ENCODE assay signal across 9 cellular contexts in genomic region chr2:105373344-105373781, GRCh38. TPM values are rescaled to one million over a fixed set of nuclear protein-coding genes. Genes with fewer than 3 reads are reported as not detected.
A peak's percentile ranks its signal among the peaks of the same experiment; 100 is the strongest.
DNase-seq lines count a peak whose midpoint lies in the region; ATAC-seq lines count a peak whose summit lies in the region.
"Had no signal": no experiment of that assay in that cellular context is flagged by ENCODE, and none has a peak within 500 bp of the region (broad histone marks: within the 10 kb centered on the region; RNA-seq: fewer than 3 reads in every experiment).

No MANE protein-coding gene starts in this region.

- H3K27ac Mint-ChIP-seq in stimulated activated naive CD8-positive, alpha-beta T cell treated with anti-CD3 and anti-CD28 coated beads, Interleukin-15, amount 100 ng/mL, for 72 hours = no peak overlapping the region

- ATAC-seq in GM19397 (IDR thresholded peaks at IDR 0.05; ENCODE audit: unreplicated experiment) = peak; percentile 4
- no peak for ATAC-seq in stimulated activated naive CD8-positive, alpha-beta T cell treated with anti-CD3 and anti-CD28 coated beads, Interleukin-15, amount 100 ng/mL, for 72 hours
- no peak for ATAC-seq in GM18861 (IDR thresholded peaks at IDR 0.05; ENCODE audit: unreplicated experiment)
- ATAC-seq in HG03378 (IDR thresholded peaks at IDR 0.05; ENCODE audit: unreplicated experiment) = no peak

- H3K9me3 Mint-ChIP-seq in stimulated activated naive CD8-positive, alpha-beta T cell treated with anti-CD3 and anti-CD28 coated beads, Interleukin-15, amount 100 ng/mL, for 72 hours = no peaks in the 10 kb centered on the region

- no peaks in the 10 kb centered on the region for H3K9me3 ChIP-seq in skeletal muscle satellite cell (replicated peaks; ENCODE audit: low read length)

- peaks cover 91% of the 10 kb centered on the region for H3K36me3 ChIP-seq in skeletal muscle satellite cell (ENCODE audit: insufficient read depth, low read length)

- H3K4me3 Mint-ChIP-seq in stimulated activated naive CD8-positive, alpha-beta T cell treated with anti-CD3 and anti-CD28 coated beads, Interleukin-15, amount 100 ng/mL, for 72 hours = no peak overlapping the region
- H3K4me3 Mint-ChIP-seq: activated naive CD8-positive, alpha-beta T cell had no signal

- H3K4me1 ChIP-seq in skeletal muscle satellite cell (ENCODE audit: control insufficient read depth, insufficient read depth, low read length) = peaks cover 88% of the 10 kb centered on the region

- peaks cover 12% of the 10 kb centered on the region for H3K4me1 Mint-ChIP-seq in stimulated activated naive CD8-positive, alpha-beta T cell treated with anti-CD3 and anti-CD28 coated beads, Interleukin-15, amount 100 ng/mL, for 72 hours

- DNase-seq in NCI-H446 treated with DMSO at 0.1 percent for 48 hours (lab: John Stamatoyannopoulos, UW) (peak; percentile 42), fibroblast of peridontal ligament (ENCODE audit: extremely low read depth) (peak; percentile 73), HPDE6-E6E7 (ENCODE audit: extremely low spot score) (no peak)
- no peak for DNase-seq in stimulated activated naive CD8-positive, alpha-beta T cell treated with anti-CD3 and anti-CD28 coated beads, Interleukin-15, amount 100 ng/mL, for 72 hours

- H3K4me2 ChIP-seq in skeletal muscle satellite cell (ENCODE audit: low read length) = peak overlapping the region; percentile 29

- peak overlapping the region; percentile 71 for H3K9ac ChIP-seq in skeletal muscle satellite cell (ENCODE audit: low read depth, low read length)

- H3K4me3 ChIP-seq in skeletal muscle satellite cell (ENCODE audit: low read length) = no peak overlapping the region

- peaks cover 9% of the 10 kb centered on the region for H3K27me3 Mint-ChIP-seq in stimulated activated naive CD8-positive, alpha-beta T cell treated with anti-CD3 and anti-CD28 coated beads, Interleukin-15, amount 100 ng/mL, for 72 hours
- H3K27me3 Mint-ChIP-seq: activated naive CD8-positive, alpha-beta T cell had no signal

- H3K27me3 ChIP-seq in skeletal muscle satellite cell (ENCODE audit: control insufficient read depth, insufficient read depth, low read length) = no peaks in the 10 kb centered on the region

RNA-seq across cellular contexts. Expression of gene FHL2, which starts 25.5 kb away (rescaled TPM):
- 117 and 154 TPM in 2 replicates for total RNA-seq in skeletal muscle satellite cell (2012; rRNA removed)

RNA-seq across cellular contexts. Expression of gene C2orf49, which starts 36.0 kb away (rescaled TPM):
- total RNA-seq in skeletal muscle satellite cell (2012; rRNA removed) = 14.0 and 16.5 TPM in 2 replicates

RNA-seq across cellular contexts. Expression of gene TGFBRAP1, which starts 43.8 kb away (rescaled TPM):
- 14.2 and 14.4 TPM in 2 replicates for total RNA-seq in skeletal muscle satellite cell (2012; rRNA removed)

Comparison
In these comparisons a context has a peak if more than half of its experiments do, and no peak if none do; other contexts are left out.
1. DNase-seq: peak in NCI-H446 treated with DMSO at 0.1 percent for 48 hours (single experiment) and fibroblast of peridontal ligament (single experiment); none in stimulated activated naive CD8-positive, alpha-beta T cell treated with anti-CD3 and anti-CD28 coated beads, Interleukin-15, amount 100 ng/mL, for 72 hours (0 of 2) and HPDE6-E6E7 (single experiment).